17 cellular contexts compared by ENCODE assay signal in the genomic region with DNA sequence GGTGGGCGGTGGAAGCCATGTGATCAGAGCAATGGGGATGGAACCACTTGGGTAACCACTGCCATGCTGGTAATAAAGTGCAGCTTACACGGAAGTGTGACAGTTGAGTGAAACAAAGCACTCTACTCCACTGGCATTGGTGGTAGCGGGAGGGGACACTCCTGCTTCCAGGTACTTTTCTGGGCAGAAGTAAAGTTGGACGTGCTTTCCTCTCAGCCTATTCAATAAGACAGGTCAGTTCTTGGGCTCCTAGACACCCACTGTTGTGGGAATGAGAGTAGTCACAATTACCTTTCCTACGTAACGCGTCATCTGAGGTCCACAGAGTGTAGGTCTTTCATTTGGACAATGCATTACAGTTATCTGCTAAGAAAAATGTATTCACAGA. TPM values are rescaled to one million over a fixed set of nuclear protein-coding genes. Genes with fewer than 3 reads are reported as not detected.
DNase-seq lines count a peak whose midpoint lies in the region; ATAC-seq and TF ChIP-seq lines count a peak whose summit lies in the region.
"Had no signal": no experiment of that assay in that cellular context is flagged by ENCODE, and none has a peak within 500 bp of the region (broad histone marks: within the 10 kb centered on the region; RNA-seq: fewer than 3 reads in every experiment).

No MANE protein-coding gene starts in this region.

- no peak for TF ChIP-seq EP300 in esophagus muscularis mucosa (IDR thresholded peaks at IDR 0.05)

- H3K9ac ChIP-seq in HCT116 (ENCODE audit: low read length) = no peak overlapping the region
- H3K9ac ChIP-seq: GM23248, SK-N-SH had no signal

- H3K36me3 Mint-ChIP-seq in activated naive CD4-positive, alpha-beta T cell treated with anti-CD3 and anti-CD28 coated beads, Interleukin-2, amount 10 ng/mL, durations not matched to agents 7 days and 5 days = peaks cover 4% of the 10 kb centered on the region
- H3K36me3 Mint-ChIP-seq in activated naive CD8-positive, alpha-beta T cell treated with anti-CD3 and anti-CD28 coated beads, Interleukin-2, amount 50 U/mL, for 24 hours (ENCODE audit: low read depth) = no peaks in the 10 kb centered on the region
- H3K36me3 Mint-ChIP-seq in nephron (ENCODE audit: low read depth) = no peaks in the 10 kb centered on the region

- no peaks in the 10 kb centered on the region for H3K79me2 ChIP-seq in HCT116 (ENCODE audit: insufficient read depth, low read length)

- H3K9me3 ChIP-seq in HCT116 (ENCODE audit: control insufficient read depth in 1 of 2, insufficient read depth in 1 of 2, low read depth in 1 of 2, low read length in 2 of 2) = no peaks in the 10 kb centered on the region
- H3K9me3 ChIP-seq in esophagus muscularis mucosa = no peaks in the 10 kb centered on the region
- H3K9me3 ChIP-seq: SK-N-SH, transverse colon had no signal

- H3K4me1 ChIP-seq in HCT116 (ENCODE audit: control insufficient read depth in 1 of 2, insufficient read depth in 2 of 2, low read length in 2 of 2) = peaks cover 12 to 19% of the 10 kb centered on the region in 2 experiments; a peak in 3 of 4 replicates
- H3K4me1 ChIP-seq in esophagus muscularis mucosa = peaks cover 0 to 13% (median 7%) of the 10 kb centered on the region in 4 donors

- POLR2A ChIA-PET in HCT116 (lab: Charles Lee) = no interaction called here

- no peak for TF ChIP-seq CTCF in HCT116 (IDR thresholded peaks at IDR 0.05 in 2 of 3, conservative IDR thresholded peaks at IDR 0.05 in 1 of 3; ENCODE audit: borderline replicate concordance in 1 of 3, insufficient read depth in 1 of 3, low read depth in 2 of 3, low read length in 2 of 3)
- TF ChIP-seq CTCF in nephron (IDR thresholded peaks at IDR 0.05; ENCODE audit: unreplicated experiment in 3 of 3) = no peak
- TF ChIP-seq CTCF in esophagus muscularis mucosa (IDR thresholded peaks at IDR 0.05) = no peak

- no peaks in the 10 kb centered on the region for H3K27me3 Mint-ChIP-seq in activated naive CD4-positive, alpha-beta T cell treated with anti-CD3 and anti-CD28 coated beads, Interleukin-2, amount 10 ng/mL, durations not matched to agents 7 days and 5 days
- no peaks in the 10 kb centered on the region for H3K27me3 Mint-ChIP-seq in activated naive CD8-positive, alpha-beta T cell treated with anti-CD3 and anti-CD28 coated beads, Interleukin-2, amount 50 U/mL, for 24 hours
- no peaks in the 10 kb centered on the region for H3K27me3 Mint-ChIP-seq in nephron (ENCODE audit: low read depth)
- H3K27me3 Mint-ChIP-seq: progenitor cell of endocrine pancreas had no signal

- peaks cover 3% of the 10 kb centered on the region for H3K9me3 Mint-ChIP-seq in activated naive CD4-positive, alpha-beta T cell treated with anti-CD3 and anti-CD28 coated beads, Interleukin-2, amount 10 ng/mL, durations not matched to agents 7 days and 5 days
- no peaks in the 10 kb centered on the region for H3K9me3 Mint-ChIP-seq in activated naive CD8-positive, alpha-beta T cell treated with anti-CD3 and anti-CD28 coated beads, Interleukin-2, amount 50 U/mL, for 24 hours
- H3K9me3 Mint-ChIP-seq in nephron = peaks cover 3% of the 10 kb centered on the region

- CTCF ChIA-PET in activated naive CD4-positive, alpha-beta T cell treated with anti-CD3 and anti-CD28 coated beads, Interleukin-2, amount 10 ng/mL, durations not matched to agents 7 days and 5 days (lab: Charles Lee) = no interaction called here
- CTCF ChIA-PET in HCT116 (lab: Charles Lee) = no interaction called here

- RAD21 ChIA-PET in HCT116 (lab: Charles Lee; ENCODE audit: low non-redundant PET in 1 of 2, low total read pairs in 2 of 2, uncharacterized antibody in 2 of 2, unreplicated experiment in 2 of 2) = no interaction called here

- no peak for ATAC-seq in HCT116
- no peak for ATAC-seq in activated naive CD8-positive, alpha-beta T cell treated with anti-CD3 and anti-CD28 coated beads, Interleukin-2, amount 50 U/mL, for 24 hours

- intact Hi-C loops in HCT116 (cut with micrococcal nuclease) = no loop called here
- intact Hi-C loops in esophagus muscularis mucosa (cut with DNase I) = no loop called here

- 95% methylated on average over 7 of the region's 7 CpGs for WGBS in esophagus muscularis mucosa

- H3K4me3 Mint-ChIP-seq in activated naive CD4-positive, alpha-beta T cell treated with anti-CD3 and anti-CD28 coated beads, Interleukin-2, amount 10 ng/mL, durations not matched to agents 7 days and 5 days = no peak overlapping the region
- no peak overlapping the region for H3K4me3 Mint-ChIP-seq in activated naive CD8-positive, alpha-beta T cell treated with anti-CD3 and anti-CD28 coated beads, Interleukin-2, amount 50 U/mL, for 24 hours
- H3K4me3 Mint-ChIP-seq in nephron = no peak overlapping the region

- H3K36me3 ChIP-seq in HCT116 (ENCODE audit: control insufficient read depth in 1 of 2, insufficient read depth in 2 of 2, low read length in 2 of 2) = no peaks in the 10 kb centered on the region
- no peaks in the 10 kb centered on the region for H3K36me3 ChIP-seq in esophagus muscularis mucosa
- H3K36me3 ChIP-seq: transverse colon had no signal

- no peak for TF ChIP-seq POLR2A in HCT116 (IDR thresholded peaks at IDR 0.05; ENCODE audit: borderline replicate concordance, extremely low read depth, insufficient read depth, insufficient read length)
- no peak for TF ChIP-seq POLR2A in esophagus muscularis mucosa (IDR thresholded peaks at IDR 0.05; ENCODE audit: low read depth)

- H2AFZ ChIP-seq in HCT116 (ENCODE audit: low read depth, low read length, poor library complexity, severe bottlenecking) = peak overlapping the region; percentile 45
- H2AFZ ChIP-seq: GM23248 had no signal

- no peaks in the 10 kb centered on the region for H4K20me1 ChIP-seq in HCT116 (ENCODE audit: insufficient read depth)

- peak overlapping the region; percentile 84 for H3K27ac Mint-ChIP-seq in activated naive CD4-positive, alpha-beta T cell treated with anti-CD3 and anti-CD28 coated beads, Interleukin-2, amount 10 ng/mL, durations not matched to agents 7 days and 5 days
- peak overlapping the region; percentile 70 for H3K27ac Mint-ChIP-seq in activated naive CD8-positive, alpha-beta T cell treated with anti-CD3 and anti-CD28 coated beads, Interleukin-2, amount 50 U/mL, for 24 hours
- peak overlapping the region; percentile 49 to 70 (median 69) for H3K27ac Mint-ChIP-seq in nephron
- H3K27ac Mint-ChIP-seq: progenitor cell of endocrine pancreas had no signal

- no TSS peak for BruUV-seq in HCT116 (replicated peaks; lab: Mats Ljungman, UMichigan)

- H3K27me3 ChIP-seq in HCT116 (ENCODE audit: insufficient read depth, low read length) (no peaks in the 10 kb centered on the region), esophagus muscularis mucosa (no peaks in the 10 kb centered on the region)
- H3K27me3 ChIP-seq: transverse colon had no signal

- H3K4me3 ChIP-seq in HCT116 (replicated peaks in 1 of 2; ENCODE audit: low read depth in 1 of 2, low read length in 2 of 2) (no peak overlapping the region), esophagus muscularis mucosa (no peak overlapping the region)
- H3K4me3 ChIP-seq: GM23248, transverse colon had no signal

- DNase-seq in activated naive CD4-positive, alpha-beta T cell treated with anti-CD3 and anti-CD28 coated beads, Interleukin-2, amount 10 ng/mL, durations not matched to agents 7 days and 5 days = no peak
- no peak for DNase-seq in activated naive CD4-positive, alpha-beta T cell treated with anti-CD3 and anti-CD28 coated beads, Interleukin-2, amount 50 U/mL, for 16 hours
- DNase-seq in HCT116 (ENCODE audit: low read depth, low spot score) (no peak), NCI-H510A treated with DMSO at 0.1 percent for 48 hours (lab: John Stamatoyannopoulos, UW) (no peak), cerebellar cortex (ENCODE audit: low spot score) (no peak), esophagus muscularis mucosa (ENCODE audit: extremely low spot score) (no peak)
- DNase-seq in activated naive CD8-positive, alpha-beta T cell treated with anti-CD3 and anti-CD28 coated beads, Interleukin-2, amount 50 U/mL, for 24 hours = no peak
- DNase-seq: AML-193, head of caudate nucleus, Kasumi-1, NCI-H1105 treated with DMSO at 0.1 percent for 48 hours, RPMI8226, SK-N-SH, transverse colon had no signal

- H3K27ac ChIP-seq in HCT116 (ENCODE audit: low read depth, low read length) (no peak overlapping the region), esophagus muscularis mucosa (replicated peaks in 1 of 4) (no peak overlapping the region)
- H3K27ac ChIP-seq: GM23248, transverse colon had no signal

- no peaks in the 10 kb centered on the region for H3K9me2 ChIP-seq in HCT116 (ENCODE audit: insufficient read depth)
- H3K9me2 ChIP-seq: SK-N-SH had no signal

- TF ChIP-seq RAD21 in HCT116 (IDR thresholded peaks at IDR 0.05; ENCODE audit: low read depth) = no peak

- peaks cover 58% of the 10 kb centered on the region for H3K4me1 Mint-ChIP-seq in activated naive CD4-positive, alpha-beta T cell treated with anti-CD3 and anti-CD28 coated beads, Interleukin-2, amount 10 ng/mL, durations not matched to agents 7 days and 5 days
- peaks cover 66% of the 10 kb centered on the region for H3K4me1 Mint-ChIP-seq in activated naive CD8-positive, alpha-beta T cell treated with anti-CD3 and anti-CD28 coated beads, Interleukin-2, amount 50 U/mL, for 24 hours
- peaks cover 30% of the 10 kb centered on the region for H3K4me1 Mint-ChIP-seq in nephron

- no peak overlapping the region for H3K4me2 ChIP-seq in HCT116 (ENCODE audit: low read length)
- H3K4me2 ChIP-seq: SK-N-SH had no signal

TF ChIP-seq in HCT116, 20 proteins besides CTCF, POLR2A, EP300 and RAD21 (continues in another document):
- TF ChIP-seq EGR1 (IDR thresholded peaks at IDR 0.05; ENCODE audit: low read depth) (no peak), YY1 (IDR thresholded peaks at IDR 0.05; ENCODE audit: extremely low read depth, insufficient replicate concordance, low read depth, low read length) (no peak), CEBPB (IDR thresholded peaks at IDR 0.05; ENCODE audit: low read depth) (no peak), JUND (IDR thresholded peaks at IDR 0.05) (no peak)

RNA-seq across cellular contexts. Expression of gene CHD2, which starts 51.7 kb away (rescaled TPM):
- total RNA-seq in HCT116 (2021; ENCODE audit: unreplicated experiment) (116 TPM), esophagus muscularis mucosa (10 to 100 TPM; 54.3 to 86.0 (median 62.8) TPM)
- 64.4 and 68.7 TPM in 2 replicates for polyA plus RNA-seq in HCT116 (2012)
